16 cellular contexts compared by ENCODE assay signal in the genomic region with DNA sequence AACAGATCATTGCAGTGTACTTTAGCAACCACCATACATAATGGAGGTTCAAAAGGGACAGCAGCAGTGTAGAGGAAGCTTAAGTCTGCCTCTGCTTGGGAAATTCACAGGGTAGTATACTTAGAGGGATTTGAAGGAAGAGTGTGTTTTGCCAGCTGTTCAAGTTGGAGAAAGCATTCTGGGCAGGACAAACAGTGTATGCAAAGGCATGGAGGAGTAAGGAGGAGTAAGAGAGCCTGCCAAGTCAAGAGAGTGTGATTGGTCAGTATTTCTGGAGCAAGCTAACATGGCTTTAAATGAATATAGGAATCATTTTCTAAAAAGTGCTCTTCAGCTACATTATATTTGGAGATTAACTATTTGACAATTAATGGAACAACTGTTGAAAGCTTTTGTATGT. TPM values are rescaled to one million over a fixed set of nuclear protein-coding genes. Genes with fewer than 3 reads are reported as not detected.
DNase-seq lines count a peak whose midpoint lies in the region; ATAC-seq, FAIRE-seq and TF ChIP-seq lines count a peak whose summit lies in the region.
"Had no signal": no experiment of that assay in that cellular context is flagged by ENCODE, and none has a peak within 500 bp of the region (broad histone marks: within the 10 kb centered on the region; RNA-seq: fewer than 3 reads in every experiment).

No MANE protein-coding gene starts in this region.

- no peaks in the 10 kb centered on the region for H3K9me3 ChIP-seq in heart left ventricle
- H3K9me3 ChIP-seq in left ventricle myocardium inferior (replicated peaks): no peaks in the 10 kb centered on the region
- no peaks in the 10 kb centered on the region for H3K9me3 ChIP-seq in adipocyte (ENCODE audit: control insufficient read depth, low read length)
- H3K9me3 ChIP-seq: adrenal gland had no signal

- DNase-seq in heart left ventricle (no peak), left ventricle myocardium inferior (no peak), adipocyte (ENCODE audit: low read depth) (peak; percentile 31), glutamatergic neuron (no peak), urothelium cell line (ENCODE audit: low spot score) (no peak), AG08395 (ENCODE audit: low spot score) (no peak)
- DNase-seq: activated CD8-positive, alpha-beta memory T cell treated with anti-CD3 and anti-CD28 coated beads for 24 hours; adrenal gland; caudate nucleus; erythroblast; hippocampal formation; NCI-H774; stimulated activated CD4-positive, alpha-beta T cell treated with anti-CD3 and anti-CD28 coated beads, Interleukin-12 subunit alpha, Interleukin-12 subunit beta, amount 100 ng/mL, for 4 hours had no signal

- TF ChIP-seq CTCF in heart left ventricle (IDR thresholded peaks at IDR 0.05) (no peak), left ventricle myocardium inferior (IDR thresholded peaks at IDR 0.05; ENCODE audit: borderline replicate concordance) (no peak), glutamatergic neuron (IDR thresholded peaks at IDR 0.05; ENCODE audit: partially characterized antibody, unreplicated experiment) (no peak)

- no peak for FAIRE-seq in urothelium cell line (lab: Jason Lieb, UNC)
- FAIRE-seq: keratinocyte had no signal

- H3K4me3 Mint-ChIP-seq in glutamatergic neuron (ENCODE audit: unreplicated experiment): peak overlapping the region; percentile 3
- H3K4me3 Mint-ChIP-seq: neural progenitor cell had no signal

- H3K4me1 ChIP-seq in heart left ventricle (peaks cover 0 to 10% (median 0%) of the 10 kb centered on the region in 12 donors), left ventricle myocardium inferior (peaks cover 11% of the 10 kb centered on the region), adipocyte (ENCODE audit: control insufficient read depth, insufficient read depth, low read length) (peaks cover 25% of the 10 kb centered on the region)
- H3K4me1 ChIP-seq: adrenal gland had no signal

- H3K27ac ChIP-seq in heart left ventricle (no peak overlapping the region), left ventricle myocardium inferior (replicated peaks) (no peak overlapping the region)
- H3K27ac ChIP-seq: adrenal gland, neural progenitor cell had no signal

- peaks cover 0 to 45% (median 28%) of the 10 kb centered on the region in 9 donors for H3K36me3 ChIP-seq in heart left ventricle
- H3K36me3 ChIP-seq in left ventricle myocardium inferior: peaks cover 16% of the 10 kb centered on the region
- H3K36me3 ChIP-seq in adipocyte (ENCODE audit: control insufficient read depth, insufficient read depth, low read length, severe bottlenecking): peaks cover 3% of the 10 kb centered on the region
- H3K36me3 ChIP-seq: neural progenitor cell had no signal

- no peaks in the 10 kb centered on the region for H3K27me3 ChIP-seq in heart left ventricle
- H3K27me3 ChIP-seq in left ventricle myocardium inferior (ENCODE audit: low read depth): no peaks in the 10 kb centered on the region
- no peaks in the 10 kb centered on the region for H3K27me3 ChIP-seq in adipocyte (replicated peaks; ENCODE audit: control insufficient read depth, insufficient read depth, low read length)
- H3K27me3 ChIP-seq: adrenal gland, neural progenitor cell had no signal

- H3K9me3 Mint-ChIP-seq in glutamatergic neuron (ENCODE audit: unreplicated experiment): no peaks in the 10 kb centered on the region
- H3K9me3 Mint-ChIP-seq: neural progenitor cell had no signal

- no peak overlapping the region for H3K27ac Mint-ChIP-seq in glutamatergic neuron (ENCODE audit: unreplicated experiment)
- H3K27ac Mint-ChIP-seq: neural progenitor cell had no signal

- TF ChIP-seq POLR2A in heart left ventricle (IDR thresholded peaks at IDR 0.05): no peak

- H3K4me3 ChIP-seq in heart left ventricle (no peak overlapping the region), left ventricle myocardium inferior (no peak overlapping the region), adipocyte (ENCODE audit: low read length) (no peak overlapping the region)
- H3K4me3 ChIP-seq: adrenal gland, neural progenitor cell had no signal

- no peaks in the 10 kb centered on the region for H3K36me3 Mint-ChIP-seq in glutamatergic neuron (ENCODE audit: unreplicated experiment)

- H3K4me1 Mint-ChIP-seq in glutamatergic neuron (ENCODE audit: low read depth, unreplicated experiment): peaks cover 13% of the 10 kb centered on the region

- H3K9ac ChIP-seq in adipocyte (ENCODE audit: low read length): no peak overlapping the region
- H3K9ac ChIP-seq: neural progenitor cell had no signal

- H3K27me3 Mint-ChIP-seq in glutamatergic neuron (ENCODE audit: unreplicated experiment): no peaks in the 10 kb centered on the region

- intact Hi-C loops in heart left ventricle (cut with DNase I) (no loop called here), left ventricle myocardium inferior (cut with micrococcal nuclease) (no loop called here)

- ATAC-seq in heart left ventricle (peak; percentile 42 to 81 (median 70)), GM18502 (IDR thresholded peaks at IDR 0.05; ENCODE audit: poor library complexity, unreplicated experiment) (no peak)

RNA-seq across cellular contexts. Expression of a gene that starts 22.9 kb away (rescaled TPM):
- 10 to 100 TPM in 5 of 9 donors, 1 to 10 TPM in 4; 8.4 to 17.8 (median 11.6) TPM for total RNA-seq in heart left ventricle
- polyA plus RNA-seq in heart left ventricle: 10 to 100 TPM in 1 of 2 donors, 1 to 10 TPM in 1; 5.6 to 11.6 TPM
- total RNA-seq in left ventricle myocardium inferior: 10.4 TPM
- total RNA-seq in glutamatergic neuron (ENCODE audit: unreplicated experiment): 27.1 TPM

RNA-seq across cellular contexts. Expression of a gene that starts 57.9 kb away (rescaled TPM):
- total RNA-seq in heart left ventricle (10 to 100 TPM; 16.4 to 53.6 (median 28.1) TPM), left ventricle myocardium inferior (25.2 TPM), glutamatergic neuron (ENCODE audit: unreplicated experiment) (168 TPM)
- polyA plus RNA-seq in heart left ventricle: 10 to 100 TPM; 11.3 to 41.0 TPM
